8 cellular contexts compared by ENCODE assay signal in the genomic region with DNA sequence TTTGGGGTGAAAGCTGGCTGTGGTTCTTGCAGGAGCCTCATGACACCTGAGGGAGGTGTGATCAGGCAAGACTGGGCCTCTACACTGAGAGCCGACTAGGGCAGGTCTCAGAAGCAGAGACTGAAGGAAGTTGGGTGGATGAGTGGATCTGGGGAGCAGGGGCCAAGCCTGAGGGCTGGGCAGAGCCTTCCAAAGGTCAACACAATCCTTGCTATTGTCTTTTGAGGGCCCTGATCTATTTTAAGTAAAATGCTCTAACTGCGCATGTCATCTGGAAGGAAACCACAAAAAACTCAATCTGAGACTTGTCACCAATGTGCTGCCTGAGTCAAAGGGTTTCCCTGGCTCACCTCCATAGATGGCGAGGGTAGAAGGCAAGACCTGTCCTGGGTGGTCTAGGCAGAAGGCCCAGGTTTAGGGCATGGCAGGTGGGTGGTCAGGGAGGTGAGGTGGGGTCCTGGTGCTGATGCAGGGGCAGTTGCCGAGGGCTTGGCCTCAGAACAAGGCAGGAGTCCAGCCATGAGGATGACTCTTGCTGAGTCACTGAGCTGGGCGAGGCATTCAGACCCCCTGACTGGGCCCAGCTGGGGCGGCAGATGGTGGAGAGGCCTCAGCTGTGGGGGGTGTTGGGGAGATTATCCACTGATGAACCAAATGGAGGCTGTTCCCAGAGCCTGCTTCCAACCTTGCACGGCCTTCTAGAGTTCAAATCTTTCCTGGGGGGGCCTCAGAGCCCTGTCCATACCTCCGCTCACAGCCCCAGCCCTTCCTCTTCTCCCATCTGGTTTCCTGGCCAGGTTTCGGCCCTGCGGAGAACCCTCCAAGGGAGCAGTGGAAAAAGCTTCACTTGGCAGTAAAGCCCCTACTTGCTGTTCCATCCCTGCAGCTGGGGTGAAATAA. TPM values are rescaled to one million over a fixed set of nuclear protein-coding genes. Genes with fewer than 3 reads are reported as not detected.
A peak's percentile ranks its signal among the peaks of the same experiment; 100 is the strongest.
DNase-seq lines count a peak whose midpoint lies in the region; ATAC-seq and TF ChIP-seq lines count a peak whose summit lies in the region.

No MANE protein-coding gene starts in this region.

- H3K9me3 ChIP-seq in CD8-positive, alpha-beta T cell (ENCODE audit: low read length), result no peaks in the 10 kb centered on the region
- H3K9me3 ChIP-seq in MM.1S (replicated peaks; ENCODE audit: insufficient read depth, low read length), result no peaks in the 10 kb centered on the region

- no peaks in the 10 kb centered on the region for H3K9me3 Mint-ChIP-seq in CD8-positive, alpha-beta T cell
- no peaks in the 10 kb centered on the region for H3K9me3 Mint-ChIP-seq in activated naive CD4-positive, alpha-beta T cell treated with anti-CD3 and anti-CD28 coated beads, Interleukin-2, amount 50 U/mL, for 72 hours

- CTCF ChIA-PET in CD8-positive, alpha-beta T cell (lab: Charles Lee), result interaction anchor here (0.9 to 5.2 kb wide), 8 partner anchors 9 to 126 kb away, joined by 3 to 53 read pairs (median 4); a partner anchor contains a TSS

- H3K27me3 Mint-ChIP-seq in CD8-positive, alpha-beta T cell (ENCODE audit: low read depth), result no peaks in the 10 kb centered on the region

- H3K36me3 Mint-ChIP-seq in CD8-positive, alpha-beta T cell, result peaks cover 16% of the 10 kb centered on the region
- H3K36me3 Mint-ChIP-seq in activated naive CD4-positive, alpha-beta T cell treated with anti-CD3 and anti-CD28 coated beads, Interleukin-2, amount 50 U/mL, for 72 hours, result peaks cover 19 to 24% of the 10 kb centered on the region in 2 donors

- peak; percentile 25 for ATAC-seq in CD8-positive, alpha-beta T cell
- ATAC-seq in activated naive CD4-positive, alpha-beta T cell treated with anti-CD3 and anti-CD28 coated beads, Interleukin-2, amount 50 U/mL, for 72 hours, result peak; percentile 65 to 68

- H3K4me3 Mint-ChIP-seq in CD8-positive, alpha-beta T cell, result peak overlapping the region; percentile 72

- peak in 2 of 7 experiments; percentile 32 to 53 for DNase-seq in CD8-positive, alpha-beta T cell
- DNase-seq in MM.1S, result peak; percentile 51
- DNase-seq in activated naive CD4-positive, alpha-beta T cell treated with anti-CD3 and anti-CD28 coated beads, Interleukin-2, amount 50 U/mL, for 72 hours (ENCODE audit: low spot score in 2 of 2), result peak; percentile 57 to 79
- peak in 32 of 42 donors; percentile 23 to 93 (median 68) for DNase-seq in head of caudate nucleus
- DNase-seq in retina, result peak; percentile 74
- DNase-seq in OCI-M2 (lab: John Stamatoyannopoulos, UW; ENCODE audit: unreplicated experiment), result no peak
- DNase-seq in NK-92 treated with Interleukin-12 subunit alpha and Interleukin-12 subunit beta, amount 100 ng/mL, for 24 hours (lab: John Stamatoyannopoulos, UW), result no peak
- DNase-seq in NCI-H510A treated with DMSO at 0.1 percent for 48 hours (lab: John Stamatoyannopoulos, UW), result no peak

- H3K36me3 ChIP-seq in CD8-positive, alpha-beta T cell (ENCODE audit: insufficient read depth, low read length), result peaks cover 2% of the 10 kb centered on the region
- H3K36me3 ChIP-seq in MM.1S (replicated peaks; ENCODE audit: insufficient read depth, low read length), result no peaks in the 10 kb centered on the region

- no peaks in the 10 kb centered on the region for H3K27me3 ChIP-seq in CD8-positive, alpha-beta T cell (ENCODE audit: insufficient read depth, low read length)
- no peaks in the 10 kb centered on the region for H3K27me3 ChIP-seq in MM.1S (replicated peaks; ENCODE audit: insufficient read depth, low read length)

- H3F3A ChIP-seq in MM.1S (ENCODE audit: insufficient read depth, low read length), result peaks cover 20% of the 10 kb centered on the region

- no peaks in the 10 kb centered on the region for H4K20me1 ChIP-seq in MM.1S (ENCODE audit: insufficient read depth, low read length)

- no peak overlapping the region for H3K4me3 ChIP-seq in CD8-positive, alpha-beta T cell (ENCODE audit: low read depth, low read length)
- no peak overlapping the region for H3K4me3 ChIP-seq in MM.1S (ENCODE audit: low read length)

- H3K4me1 Mint-ChIP-seq in CD8-positive, alpha-beta T cell (ENCODE audit: low read depth), result peaks cover 75% of the 10 kb centered on the region

- peaks cover 64% of the 10 kb centered on the region for H3K79me2 ChIP-seq in MM.1S (ENCODE audit: low read length)

- peak overlapping the region; percentile 26 for H3K27ac ChIP-seq in CD8-positive, alpha-beta T cell (ENCODE audit: low read depth, low read length)
- H3K27ac ChIP-seq in MM.1S (ENCODE audit: low read length), result no peak overlapping the region; the same call in 1 of the 2 replicates

- no peaks in the 10 kb centered on the region for H3K9me2 ChIP-seq in MM.1S (replicated peaks; ENCODE audit: insufficient read depth, low read length)

- no peak overlapping the region for H3K9ac ChIP-seq in MM.1S (ENCODE audit: low read length)

- H3K27ac Mint-ChIP-seq in CD8-positive, alpha-beta T cell, result peak overlapping the region; percentile 92
- H3K27ac Mint-ChIP-seq in activated naive CD4-positive, alpha-beta T cell treated with anti-CD3 and anti-CD28 coated beads, Interleukin-2, amount 50 U/mL, for 72 hours, result peak overlapping the region; percentile 89 to 98

- TF ChIP-seq CTCF in CD8-positive, alpha-beta T cell (IDR thresholded peaks at IDR 0.05), result no peak
- no peak for TF ChIP-seq CTCF in MM.1S (IDR thresholded peaks at IDR 0.05; ENCODE audit: low read length)

- peaks cover 91% of the 10 kb centered on the region for H3K4me1 ChIP-seq in CD8-positive, alpha-beta T cell (ENCODE audit: insufficient read depth, low read length)
- H3K4me1 ChIP-seq in MM.1S (ENCODE audit: low read length), result peaks cover 30% of the 10 kb centered on the region

- H2AFZ ChIP-seq in MM.1S (ENCODE audit: low read length), result no peak overlapping the region

- intact Hi-C loops in CD8-positive, alpha-beta T cell (cut with DNase I, micrococcal nuclease), result loop anchor here in 1 of 2 experiments (1.0 kb wide), 1 partner anchor 9 kb away; a partner anchor contains a TSS
- intact Hi-C loops in head of caudate nucleus (cut with DNase I), result no loop called here

- POLR2A ChIA-PET in CD8-positive, alpha-beta T cell (lab: Charles Lee), result interaction anchor here (1.5 to 4.3 kb wide), 5 partner anchors 10 to 124 kb away, joined by 3 to 26 read pairs (median 6); a partner anchor contains a TSS

- peak overlapping the region; percentile 36 for H3K4me2 ChIP-seq in MM.1S (ENCODE audit: low read depth, low read length)

RNA-seq across cellular contexts. Expression of a gene that starts 5.1 kb away (rescaled TPM):
- total RNA-seq in CD8-positive, alpha-beta T cell, result 10 to 100 TPM; 74.2 to 81.1 TPM
- 100 to 1,000 TPM in 1 of 2 donors, 10 to 100 TPM in 1; 77.6 to 168 TPM for total RNA-seq in activated naive CD4-positive, alpha-beta T cell treated with anti-CD3 and anti-CD28 coated beads, Interleukin-2, amount 50 U/mL, for 72 hours

RNA-seq across cellular contexts. Expression of a gene that starts 9.4 kb away (rescaled TPM):
- 10 to 100 TPM; 13.8 to 16.8 TPM for total RNA-seq in CD8-positive, alpha-beta T cell
- total RNA-seq in activated naive CD4-positive, alpha-beta T cell treated with anti-CD3 and anti-CD28 coated beads, Interleukin-2, amount 50 U/mL, for 72 hours, result 10 to 100 TPM; 20.2 to 40.0 TPM

RNA-seq across cellular contexts. Expression of a gene that starts 13.4 kb away (rescaled TPM):
- total RNA-seq in CD8-positive, alpha-beta T cell, result 1 to 10 TPM; 1.6 to 1.7 TPM
- total RNA-seq in activated naive CD4-positive, alpha-beta T cell treated with anti-CD3 and anti-CD28 coated beads, Interleukin-2, amount 50 U/mL, for 72 hours, result 1 to 10 TPM; 1.4 to 5.9 TPM

RNA-seq across cellular contexts. Expression of a gene that starts 19.1 kb away (rescaled TPM):
- 100 to 1,000 TPM; 203 to 212 TPM for total RNA-seq in CD8-positive, alpha-beta T cell
- 100 to 1,000 TPM; 285 to 386 TPM for total RNA-seq in activated naive CD4-positive, alpha-beta T cell treated with anti-CD3 and anti-CD28 coated beads, Interleukin-2, amount 50 U/mL, for 72 hours

RNA-seq across cellular contexts. Expression of a gene that starts 34.8 kb away (rescaled TPM):
- 100 to 1,000 TPM in 1 of 2 experiments, 10 to 100 TPM in 1; 93.5 to 105 TPM for total RNA-seq in CD8-positive, alpha-beta T cell
- 100 to 1,000 TPM; 151 to 268 TPM for total RNA-seq in activated naive CD4-positive, alpha-beta T cell treated with anti-CD3 and anti-CD28 coated beads, Interleukin-2, amount 50 U/mL, for 72 hours

Comparison
In these comparisons a context has a peak if more than half of its experiments do, and no peak if none do; other contexts are left out.
1. DNase-seq: peak in MM.1S (single experiment), activated naive CD4-positive, alpha-beta T cell treated with anti-CD3 and anti-CD28 coated beads, Interleukin-2, amount 50 U/mL, for 72 hours (2 of 2), head of caudate nucleus (32 of 42) and retina (single experiment); none in OCI-M2 (single experiment), NK-92 treated with Interleukin-12 subunit alpha and Interleukin-12 subunit beta, amount 100 ng/mL, for 24 hours (single experiment) and NCI-H510A treated with DMSO at 0.1 percent for 48 hours (single experiment).